In the genomic region with DNA sequence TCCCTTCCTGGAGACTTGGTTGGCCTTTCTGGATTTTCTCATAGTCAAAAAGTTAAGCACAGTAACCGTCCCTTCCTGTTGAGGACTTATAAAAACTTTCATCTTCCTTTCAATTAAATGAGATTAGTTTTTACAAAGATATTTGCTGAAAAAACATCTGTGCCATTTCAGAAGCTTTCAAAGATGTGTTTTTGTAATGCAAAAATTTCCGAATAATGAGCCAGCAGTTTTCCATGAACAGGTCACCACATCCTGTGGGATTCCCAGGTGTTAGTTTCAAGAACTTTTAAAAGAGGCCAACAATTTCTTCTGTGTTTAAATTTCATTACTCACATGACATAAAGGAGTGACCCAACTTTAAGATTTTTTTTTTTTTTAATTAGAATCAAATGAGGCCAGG, we compare ENCODE assay signal across 28 cellular contexts. TPM values are rescaled to one million over a fixed set of nuclear protein-coding genes. Genes with fewer than 3 reads are reported as not detected.
A peak's percentile ranks its signal among the peaks of the same experiment; 100 is the strongest.
DNase-seq lines count a peak whose midpoint lies in the region; ATAC-seq and TF ChIP-seq lines count a peak whose summit lies in the region.
"Had no signal": no experiment of that assay in that cellular context is flagged by ENCODE, and none has a peak within 500 bp of the region (broad histone marks: within the 10 kb centered on the region; RNA-seq: fewer than 3 reads in every experiment).

No MANE protein-coding gene starts in this region.

- H3K4me3 ChIP-seq in left lung: no peak overlapping the region
- H3K4me3 ChIP-seq: BLaER1, cardiac muscle cell, MG63, upper lobe of left lung had no signal

- peaks cover 92% of the 10 kb centered on the region for H3K36me3 Mint-ChIP-seq in stimulated activated naive CD8-positive, alpha-beta T cell treated with anti-CD3 and anti-CD28 coated beads, Interleukin-15, Interleukin-2, amounts not matched to agents 100 ng/mL and 50 ng/mL, for 24 hours (ENCODE audit: low read depth)
- H3K36me3 Mint-ChIP-seq in T-cell: peaks cover 65% of the 10 kb centered on the region

- POLR2A ChIA-PET in T-cell (lab: Charles Lee): interaction anchor here in 1 of 2 donors (0.6 kb wide), 1 partner anchor 1310 kb away, joined by 3 read pairs; no protein-coding TSS in a partner anchor

- no peaks in the 10 kb centered on the region for H3K27me3 ChIP-seq in left lung
- H3K27me3 ChIP-seq: BLaER1, cardiac muscle cell, MG63, upper lobe of left lung had no signal

- no peak for TF ChIP-seq CTCF in left lung (IDR thresholded peaks at IDR 0.05)

- no peaks in the 10 kb centered on the region for H3K9me3 Mint-ChIP-seq in stimulated activated naive CD8-positive, alpha-beta T cell treated with anti-CD3 and anti-CD28 coated beads, Interleukin-15, Interleukin-2, amounts not matched to agents 100 ng/mL and 50 ng/mL, for 24 hours
- H3K9me3 Mint-ChIP-seq in stimulated activated naive CD8-positive, alpha-beta T cell treated with anti-CD3 and anti-CD28 coated beads, Interleukin-15, amount 100 ng/mL, for 72 hours: no peaks in the 10 kb centered on the region
- no peaks in the 10 kb centered on the region for H3K9me3 Mint-ChIP-seq in T-cell
- H3K9me3 Mint-ChIP-seq: neural crest cell; stimulated activated effector memory CD8-positive, alpha-beta T cell treated with anti-CD3 and anti-CD28 coated beads, Interleukin-12 subunit alpha, Interleukin-12 subunit beta, amount 100 ng/mL, for 72 hours had no signal

- H3K27me3 Mint-ChIP-seq in stimulated activated naive CD8-positive, alpha-beta T cell treated with anti-CD3 and anti-CD28 coated beads, Interleukin-15, Interleukin-2, amounts not matched to agents 100 ng/mL and 50 ng/mL, for 24 hours: no peaks in the 10 kb centered on the region
- no peaks in the 10 kb centered on the region for H3K27me3 Mint-ChIP-seq in stimulated activated naive CD8-positive, alpha-beta T cell treated with anti-CD3 and anti-CD28 coated beads, Interleukin-15, amount 100 ng/mL, for 72 hours
- H3K27me3 Mint-ChIP-seq in T-cell: no peaks in the 10 kb centered on the region

- peaks cover 65% of the 10 kb centered on the region for H3K4me1 Mint-ChIP-seq in stimulated activated naive CD8-positive, alpha-beta T cell treated with anti-CD3 and anti-CD28 coated beads, Interleukin-15, Interleukin-2, amounts not matched to agents 100 ng/mL and 50 ng/mL, for 24 hours (ENCODE audit: low read depth)
- H3K4me1 Mint-ChIP-seq in stimulated activated naive CD8-positive, alpha-beta T cell treated with anti-CD3 and anti-CD28 coated beads, Interleukin-15, amount 100 ng/mL, for 72 hours: peaks cover 72% of the 10 kb centered on the region
- peaks cover 32 to 49% (median 48%) of the 10 kb centered on the region in 3 donors for H3K4me1 Mint-ChIP-seq in T-cell
- H3K4me1 Mint-ChIP-seq: neural crest cell had no signal

- intact Hi-C loops in left lung (cut with DNase I): no loop called here

- peaks cover 0 to 19% of the 10 kb centered on the region in 2 donors for H3K4me1 ChIP-seq in left lung
- H3K4me1 ChIP-seq: Caco-2 had no signal

- no peak overlapping the region for H3K27ac ChIP-seq in left lung
- H3K27ac ChIP-seq: BLaER1, cardiac muscle cell, parathyroid adenoma had no signal

- H3K36me3 ChIP-seq in left lung: peaks cover 0 to 100% of the 10 kb centered on the region in 2 donors

- DNase-seq in stimulated activated naive CD8-positive, alpha-beta T cell treated with anti-CD3 and anti-CD28 coated beads, Interleukin-15, amount 100 ng/mL, for 72 hours: no peak
- DNase-seq in T-cell (no peak), dermis blood vessel endothelial cell (peak; percentile 37), left lung (no peak), NCI-H345 treated with DMSO at 0.1 percent for 48 hours (lab: John Stamatoyannopoulos, UW; ENCODE audit: unreplicated experiment) (no peak)
- DNase-seq: activated CD4-positive, CD25-positive, alpha-beta regulatory T cell; aorta; Caco-2; DMS53; effector memory CD4-positive, alpha-beta T cell; erythroblast; KG1; MG63; NCI-H1105; NCI-H187 treated with DMSO at 0.1 percent for 48 hours; NCI-H2171; NCI-H510A; retina; RPMI8226; substantia nigra; upper lobe of left lung had no signal

- CTCF ChIA-PET in T-cell (lab: Charles Lee): no interaction called here

- no peak for ATAC-seq in stimulated activated naive CD8-positive, alpha-beta T cell treated with anti-CD3 and anti-CD28 coated beads, Interleukin-15, amount 100 ng/mL, for 72 hours
- ATAC-seq in T-cell (replicated peaks in 1 of 4) (no peak), left lung (no peak), HG02610 (IDR thresholded peaks at IDR 0.05; ENCODE audit: unreplicated experiment) (no peak)
- ATAC-seq: stimulated activated effector memory CD8-positive, alpha-beta T cell treated with anti-CD3 and anti-CD28 coated beads, Interleukin-12 subunit alpha, Interleukin-12 subunit beta, amount 100 ng/mL, for 72 hours had no signal

- peak overlapping the region; percentile 25 for H3K4me3 Mint-ChIP-seq in stimulated activated naive CD8-positive, alpha-beta T cell treated with anti-CD3 and anti-CD28 coated beads, Interleukin-15, Interleukin-2, amounts not matched to agents 100 ng/mL and 50 ng/mL, for 24 hours
- H3K4me3 Mint-ChIP-seq in stimulated activated naive CD8-positive, alpha-beta T cell treated with anti-CD3 and anti-CD28 coated beads, Interleukin-15, amount 100 ng/mL, for 72 hours: no peak overlapping the region
- no peak overlapping the region for H3K4me3 Mint-ChIP-seq in T-cell
- H3K4me3 Mint-ChIP-seq: neural crest cell; stimulated activated effector memory CD8-positive, alpha-beta T cell treated with anti-CD3 and anti-CD28 coated beads, Interleukin-12 subunit alpha, Interleukin-12 subunit beta, amount 100 ng/mL, for 72 hours had no signal

- H3K27ac Mint-ChIP-seq in stimulated activated naive CD8-positive, alpha-beta T cell treated with anti-CD3 and anti-CD28 coated beads, Interleukin-15, Interleukin-2, amounts not matched to agents 100 ng/mL and 50 ng/mL, for 24 hours: peak overlapping the region; percentile 65
- peak overlapping the region in 1 of 2 donors; percentile 78 for H3K27ac Mint-ChIP-seq in stimulated activated naive CD8-positive, alpha-beta T cell treated with anti-CD3 and anti-CD28 coated beads, Interleukin-15, amount 100 ng/mL, for 72 hours
- H3K27ac Mint-ChIP-seq in T-cell: peak overlapping the region; percentile 63 to 75
- H3K27ac Mint-ChIP-seq: stimulated activated effector memory CD8-positive, alpha-beta T cell treated with anti-CD3 and anti-CD28 coated beads, Interleukin-12 subunit alpha, Interleukin-12 subunit beta, amount 100 ng/mL, for 72 hours had no signal

- no peaks in the 10 kb centered on the region for H3K9me3 ChIP-seq in left lung
- H3K9me3 ChIP-seq: BLaER1, Caco-2, MG63, upper lobe of left lung had no signal

RNA-seq across cellular contexts. Expression of a gene that starts 18.0 kb away (rescaled TPM):
- total RNA-seq in T-cell: 100 to 1,000 TPM in 4 of 5 donors, 10 to 100 TPM in 1; 97.0 to 151 (median 126) TPM
- 68.6 and 85.5 TPM in 2 replicates for total RNA-seq in dermis blood vessel endothelial cell
- 10 to 100 TPM; 54.7 to 70.0 TPM for total RNA-seq in left lung

RNA-seq across cellular contexts. Expression of a gene that starts 58.9 kb away (rescaled TPM):
- total RNA-seq in T-cell (10 to 100 TPM; 21.2 to 40.2 (median 30.8) TPM), dermis blood vessel endothelial cell (73.9 and 81.8 TPM in 2 replicates), left lung (10 to 100 TPM; 58.9 to 78.8 TPM)
